In genomic region chrX:11444052-11444451, GRCh38 we compare ENCODE assay signal across 23 cellular contexts.
DNase-seq lines count a peak whose midpoint lies in the region; ATAC-seq, FAIRE-seq and TF ChIP-seq lines count a peak whose summit lies in the region.
"Had no signal": no experiment of that assay in that cellular context is flagged by ENCODE, and none has a peak within 500 bp of the region (broad histone marks: within the 10 kb centered on the region; RNA-seq: fewer than 3 reads in every experiment).

No MANE protein-coding gene starts in this region.

- H2AFZ ChIP-seq in GM12878 (ENCODE audit: control insufficient read depth, low read depth, low read length) = no peak overlapping the region

- TF ChIP-seq POLR2A in GM12878 (IDR thresholded peaks at IDR 0.05; ENCODE audit: low read depth, low read length) = no peak

- in situ Hi-C loops in GM12878 (cut with MboI) = no loop called here

- H3K9me3 ChIP-seq in ascending aorta (no peaks in the 10 kb centered on the region), GM12878 (replicated peaks; ENCODE audit: control insufficient read depth, insufficient read depth, low read length) (no peaks in the 10 kb centered on the region), tibial artery (no peaks in the 10 kb centered on the region)
- H3K9me3 ChIP-seq: BE2C, Caco-2 had no signal

- H3K9ac ChIP-seq in GM12878 (ENCODE audit: control insufficient read depth, insufficient read depth, low read length) = no peak overlapping the region
- H3K9ac ChIP-seq: BLaER1 had no signal

- BruUV-seq in GM12878 (replicated peaks; lab: Mats Ljungman, UMichigan) = no TSS peak

- H3K27me3 ChIP-seq in ascending aorta (no peaks in the 10 kb centered on the region), GM12878 (replicated peaks in 1 of 2; ENCODE audit: control insufficient read depth in 2 of 2, insufficient read depth in 2 of 2, low read length in 1 of 2) (no peaks in the 10 kb centered on the region; a peak in 2 of 4 replicates), tibial artery (no peaks in the 10 kb centered on the region)
- H3K27me3 ChIP-seq: BE2C had no signal

- H3K9me3 Mint-ChIP-seq in stimulated activated naive CD8-positive, alpha-beta T cell treated with anti-CD3 and anti-CD28 coated beads, Interleukin-15, amount 100 ng/mL, for 72 hours = no peaks in the 10 kb centered on the region
- H3K9me3 Mint-ChIP-seq in activated naive CD4-positive, alpha-beta T cell treated with anti-CD3 and anti-CD28 coated beads for 36 hours = no peaks in the 10 kb centered on the region

- no peak for ATAC-seq in GM12878
- no peak for ATAC-seq in stimulated activated naive CD8-positive, alpha-beta T cell treated with anti-CD3 and anti-CD28 coated beads, Interleukin-15, amount 100 ng/mL, for 72 hours

- no peaks in the 10 kb centered on the region for H3K79me2 ChIP-seq in GM12878 (ENCODE audit: control insufficient read depth, insufficient read depth, low read length)

- CTCF ChIA-PET in GM12878 (lab: Yijun Ruan, JAX) = interaction anchor here (1.0 kb wide), 1 partner anchor 62 kb away, joined by 9 read pairs; no protein-coding TSS in a partner anchor
- CTCF ChIA-PET in activated naive CD4-positive, alpha-beta T cell treated with anti-CD3 and anti-CD28 coated beads for 36 hours (lab: Charles Lee) = no interaction called here

- no peaks in the 10 kb centered on the region for H3K4me1 Mint-ChIP-seq in stimulated activated naive CD8-positive, alpha-beta T cell treated with anti-CD3 and anti-CD28 coated beads, Interleukin-15, amount 100 ng/mL, for 72 hours
- H3K4me1 Mint-ChIP-seq in activated naive CD4-positive, alpha-beta T cell treated with anti-CD3 and anti-CD28 coated beads for 36 hours (ENCODE audit: low read depth) = no peaks in the 10 kb centered on the region
- H3K4me1 Mint-ChIP-seq: CD14-positive monocyte; CD4-positive, alpha-beta memory T cell; CD4-positive, CD25-positive, alpha-beta regulatory T cell had no signal

- H3K36me3 ChIP-seq in ascending aorta (no peaks in the 10 kb centered on the region), GM12878 (ENCODE audit: control insufficient read depth in 2 of 2, insufficient read depth in 2 of 2, low read length in 1 of 2) (no peaks in the 10 kb centered on the region), tibial artery (no peaks in the 10 kb centered on the region)
- H3K36me3 ChIP-seq: BE2C, BLaER1 had no signal

- TF ChIP-seq CTCF in ascending aorta (IDR thresholded peaks at IDR 0.05) (no peak), GM12878 (IDR thresholded peaks at IDR 0.05 in 2 of 3, conservative IDR thresholded peaks at IDR 0.05 in 1 of 3; ENCODE audit: control insufficient read depth in 2 of 3, extremely low read depth in 1 of 3, insufficient read depth in 1 of 3, low read depth in 3 of 3, low read length in 3 of 3) (no peak), tibial artery (IDR thresholded peaks at IDR 0.05) (no peak)

- WGBS in GM12878 (ENCODE audit: insufficient coverage, insufficient replicate concordance, low lambda C conversion rate, missing lambda C conversion rate) = 2% methylated on average over 3 of the region's 3 CpGs

- no peaks in the 10 kb centered on the region for H3K36me3 Mint-ChIP-seq in activated naive CD4-positive, alpha-beta T cell treated with anti-CD3 and anti-CD28 coated beads for 36 hours (ENCODE audit: low read depth)
- H3K36me3 Mint-ChIP-seq: CD14-positive monocyte; CD4-positive, alpha-beta memory T cell; CD4-positive, CD25-positive, alpha-beta regulatory T cell had no signal

- TF ChIP-seq EP300 in GM12878 (IDR thresholded peaks at IDR 0.05; ENCODE audit: borderline replicate concordance in 1 of 2, control insufficient read depth in 1 of 2, low read depth in 2 of 2, low read length in 2 of 2) = no peak

- H4K20me1 ChIP-seq in GM12878 (ENCODE audit: control insufficient read depth, insufficient read depth) = no peaks in the 10 kb centered on the region
- H4K20me1 ChIP-seq: BLaER1 had no signal

- RAD21 ChIA-PET in GM12878 (lab: Charles Lee; ENCODE audit: unreplicated experiment) = no interaction called here

- H3K27me3 Mint-ChIP-seq in stimulated activated naive CD8-positive, alpha-beta T cell treated with anti-CD3 and anti-CD28 coated beads, Interleukin-15, amount 100 ng/mL, for 72 hours = peaks cover 9% of the 10 kb centered on the region
- H3K27me3 Mint-ChIP-seq in activated naive CD4-positive, alpha-beta T cell treated with anti-CD3 and anti-CD28 coated beads for 36 hours (ENCODE audit: low read depth) = no peaks in the 10 kb centered on the region
- H3K27me3 Mint-ChIP-seq: CD4-positive, alpha-beta memory T cell had no signal

- H3K4me2 ChIP-seq in GM12878 (ENCODE audit: control insufficient read depth, insufficient read depth) = no peak overlapping the region
- H3K4me2 ChIP-seq: BLaER1 had no signal

- H3K27ac Mint-ChIP-seq in stimulated activated naive CD8-positive, alpha-beta T cell treated with anti-CD3 and anti-CD28 coated beads, Interleukin-15, amount 100 ng/mL, for 72 hours = no peak overlapping the region
- H3K27ac Mint-ChIP-seq in activated naive CD4-positive, alpha-beta T cell treated with anti-CD3 and anti-CD28 coated beads for 36 hours = no peak overlapping the region
- H3K27ac Mint-ChIP-seq: CD14-positive monocyte; CD4-positive, alpha-beta memory T cell; CD4-positive, CD25-positive, alpha-beta regulatory T cell had no signal

- no peak for FAIRE-seq in GM12878 (lab: Jason Lieb, UNC)
- FAIRE-seq: A204.1, D721Med, G401.6, GM12892, GM18507 had no signal

- H3K4me3 Mint-ChIP-seq in stimulated activated naive CD8-positive, alpha-beta T cell treated with anti-CD3 and anti-CD28 coated beads, Interleukin-15, amount 100 ng/mL, for 72 hours = no peak overlapping the region
- H3K4me3 Mint-ChIP-seq in activated naive CD4-positive, alpha-beta T cell treated with anti-CD3 and anti-CD28 coated beads for 36 hours = no peak overlapping the region
- H3K4me3 Mint-ChIP-seq: CD14-positive monocyte; CD4-positive, alpha-beta memory T cell; CD4-positive, CD25-positive, alpha-beta regulatory T cell had no signal

- DNase-seq in ascending aorta (ENCODE audit: low spot score in 2 of 2) = no peak
- DNase-seq in GM12878 (ENCODE audit: low read depth, low spot score) = no peak
- no peak for DNase-seq in tibial artery
- DNase-seq in SIG-M5 treated with dmso at 0.1 percent for 504 hours (lab: John Stamatoyannopoulos, UW; ENCODE audit: unreplicated experiment) = no peak
- no peak for DNase-seq in stimulated activated naive CD8-positive, alpha-beta T cell treated with anti-CD3 and anti-CD28 coated beads, Interleukin-15, amount 100 ng/mL, for 72 hours
- DNase-seq in activated naive CD4-positive, alpha-beta T cell treated with anti-CD3 and anti-CD28 coated beads for 36 hours = no peak
- DNase-seq: 8988T; ACHN; BE2C; C1 segment of cervical spinal cord; Caco-2; Calu3; CD4-positive, alpha-beta memory T cell; CD4-positive, CD25-positive, alpha-beta regulatory T cell; DMS79 treated with DMSO at 0.1 percent for 48 hours; GF-D8 had no signal

- SMC1A ChIA-PET in GM12878 (lab: Charles Lee; ENCODE audit: uncharacterized antibody, unreplicated experiment) = interaction anchor here (1.1 kb wide), 1 partner anchor 63 kb away, joined by 3 read pairs; no protein-coding TSS in a partner anchor

- POLR2A ChIA-PET in GM12878 (lab: Charles Lee) = no interaction called here

- peak overlapping the region; percentile 33 to 64 for H3K27ac ChIP-seq in ascending aorta
- no peak overlapping the region for H3K27ac ChIP-seq in GM12878 (ENCODE audit: control insufficient read depth, insufficient read depth)
- H3K27ac ChIP-seq in tibial artery = peak overlapping the region; percentile 22 to 74
- H3K27ac ChIP-seq: BLaER1 had no signal

- TF ChIP-seq RAD21 in GM12878 (IDR thresholded peaks at IDR 0.05; ENCODE audit: insufficient read depth, low read depth, low read length) = no peak

- H3K4me3 ChIP-seq in ascending aorta (no peak overlapping the region), GM12878 (no peak overlapping the region), tibial artery (no peak overlapping the region)
- H3K4me3 ChIP-seq: BLaER1 had no signal

- H3K4me1 ChIP-seq in ascending aorta (peaks cover 0 to 15% of the 10 kb centered on the region in 2 donors), GM12878 (ENCODE audit: control insufficient read depth, insufficient read depth, low read length) (no peaks in the 10 kb centered on the region), tibial artery (peaks cover 0 to 38% (median 0%) of the 10 kb centered on the region in 4 donors)
- H3K4me1 ChIP-seq: BE2C, Caco-2 had no signal

- intact Hi-C loops in ascending aorta (cut with DNase I) = no loop called here
- intact Hi-C loops in GM12878 (cut with micrococcal nuclease; ENCODE audit: unreplicated experiment) = loop anchor here (5.0 kb wide), 1 partner anchor 177 kb away; no protein-coding TSS in a partner anchor
- intact Hi-C loops in tibial artery (cut with DNase I; ENCODE audit: low total_unique reads) = no loop called here
- intact Hi-C loops in activated naive CD4-positive, alpha-beta T cell treated with anti-CD3 and anti-CD28 coated beads for 36 hours (cut with micrococcal nuclease) = no loop called here

TF ChIP-seq in GM12878, 131 proteins besides CTCF, POLR2A, EP300 and RAD21 (continues in another document):
- TF ChIP-seq USF2 (IDR thresholded peaks at IDR 0.05; ENCODE audit: borderline replicate concordance, low read depth, low read length) = no peak
